In genomic region chr13:29402168-29402621, GRCh38 we compare ENCODE assay signal across 16 cellular contexts.
DNase-seq lines count a peak whose midpoint lies in the region; ATAC-seq and TF ChIP-seq lines count a peak whose summit lies in the region.
"Had no signal": no experiment of that assay in that cellular context is flagged by ENCODE, and none has a peak within 500 bp of the region (broad histone marks: within the 10 kb centered on the region; RNA-seq: fewer than 3 reads in every experiment).

No MANE protein-coding gene starts in this region.

- H3K27me3 Mint-ChIP-seq in immature natural killer cell (ENCODE audit: low read depth in 3 of 3) (peaks cover 1 to 6% (median 5%) of the 10 kb centered on the region in 3 donors), progenitor cell of endocrine pancreas (peaks cover 4% of the 10 kb centered on the region)

- H3K27ac Mint-ChIP-seq in immature natural killer cell = no peak overlapping the region
- H3K27ac Mint-ChIP-seq in progenitor cell of endocrine pancreas = no peak overlapping the region
- H3K27ac Mint-ChIP-seq: activated B cell treated with CpG ODN at 0.5 μM for 24 hours; stimulated activated naive CD8-positive, alpha-beta T cell treated with anti-CD3 and anti-CD28 coated beads, Interleukin-15, Interleukin-2, amounts not matched to agents 100 ng/mL and 50 ng/mL, for 24 hours had no signal

- no peak for TF ChIP-seq CTCF in progenitor cell of endocrine pancreas (IDR thresholded peaks at IDR 0.05; ENCODE audit: unreplicated experiment)

- DNase-seq in DMS153 (lab: John Stamatoyannopoulos, UW) (peak; percentile 30), HT1080 (ENCODE audit: low read depth) (peak; percentile 47), amniotic epithelial cell (ENCODE audit: low read depth) (peak; percentile 81), left colon (no peak), NCI-H345 (lab: John Stamatoyannopoulos, UW) (no peak), immature natural killer cell (no peak), 8988T (no peak), progenitor cell of endocrine pancreas (ENCODE audit: low spot score, unreplicated experiment) (no peak)
- DNase-seq: activated B cell treated with CpG ODN at 0.5 μM for 24 hours; activated CD8-positive, alpha-beta memory T cell treated with anti-CD3 and anti-CD28 coated beads, Interleukin-2, amount 50 U/mL, for 4 hours; cortex of kidney; H7; NCI-H1092; NCI-H748 treated with DMSO at 0.1 percent for 48 hours; retina had no signal

- H3K9me3 Mint-ChIP-seq in immature natural killer cell (no peaks in the 10 kb centered on the region), progenitor cell of endocrine pancreas (ENCODE audit: low read depth) (no peaks in the 10 kb centered on the region)
- H3K9me3 Mint-ChIP-seq: activated B cell treated with CpG ODN at 0.5 μM for 24 hours; stimulated activated naive CD8-positive, alpha-beta T cell treated with anti-CD3 and anti-CD28 coated beads, Interleukin-15, Interleukin-2, amounts not matched to agents 100 ng/mL and 50 ng/mL, for 24 hours had no signal

- intact Hi-C loops in left colon (cut with DNase I, micrococcal nuclease) = no loop called here

- no peaks in the 10 kb centered on the region for H3K4me1 Mint-ChIP-seq in immature natural killer cell
- H3K4me1 Mint-ChIP-seq in progenitor cell of endocrine pancreas (ENCODE audit: low read depth) = peaks cover 12% of the 10 kb centered on the region
- H3K4me1 Mint-ChIP-seq: activated B cell treated with CpG ODN at 0.5 μM for 24 hours had no signal

- no peak overlapping the region for H3K4me3 Mint-ChIP-seq in immature natural killer cell
- no peak overlapping the region for H3K4me3 Mint-ChIP-seq in progenitor cell of endocrine pancreas (ENCODE audit: low read depth)
- H3K4me3 Mint-ChIP-seq: activated B cell treated with CpG ODN at 0.5 μM for 24 hours; stimulated activated naive CD8-positive, alpha-beta T cell treated with anti-CD3 and anti-CD28 coated beads, Interleukin-15, Interleukin-2, amounts not matched to agents 100 ng/mL and 50 ng/mL, for 24 hours had no signal

- H3K36me3 Mint-ChIP-seq in immature natural killer cell = no peaks in the 10 kb centered on the region
- H3K36me3 Mint-ChIP-seq in progenitor cell of endocrine pancreas (ENCODE audit: insufficient read depth) = no peaks in the 10 kb centered on the region

- peak; percentile 45 for ATAC-seq in left colon

Comparison
In these comparisons a context has a peak if more than half of its experiments do, and no peak if none do; other contexts are left out.
1. DNase-seq: peak in DMS153 (single experiment), HT1080 (single experiment) and amniotic epithelial cell (single experiment); none in left colon (0 of 2), NCI-H345 (single experiment), immature natural killer cell (0 of 3), 8988T (single experiment) and progenitor cell of endocrine pancreas (single experiment).